In genomic region chr18:37253424-37254255, GRCh38 we compare ENCODE assay signal across 9 cellular contexts.
A peak's percentile ranks its signal among the peaks of the same experiment; 100 is the strongest.
DNase-seq lines count a peak whose midpoint lies in the region; ATAC-seq and TF ChIP-seq lines count a peak whose summit lies in the region.
"Had no signal": no experiment of that assay in that cellular context is flagged by ENCODE, and none has a peak within 500 bp of the region (broad histone marks: within the 10 kb centered on the region; RNA-seq: fewer than 3 reads in every experiment).

No MANE protein-coding gene starts in this region.

- ATAC-seq in Panc1, result peak; percentile 78

- no peak overlapping the region; a peak in 2 of 4 replicates for H3K4me3 ChIP-seq in Panc1 (ENCODE audit: low read depth in 2 of 2, low read length in 2 of 2)
- H3K4me3 ChIP-seq in iPS-11a (ENCODE audit: low read depth, low read length), result peak overlapping the region; percentile 60
- peak overlapping the region; percentile 51 to 54 for H3K4me3 ChIP-seq in testis

- H3K36me3 ChIP-seq in Panc1 (ENCODE audit: control insufficient read depth, insufficient read depth, low read length) (no peaks in the 10 kb centered on the region), testis (ENCODE audit: low read depth, missing control alignments) (no peaks in the 10 kb centered on the region)

- H3K4me1 ChIP-seq in Panc1 (ENCODE audit: control insufficient read depth, insufficient read depth, low read length) (no peaks in the 10 kb centered on the region), testis (no peaks in the 10 kb centered on the region)

- CTCF ChIA-PET in Panc1 (lab: Charles Lee), result no interaction called here

- peak; percentile 79 for DNase-seq in DMS 273 (lab: John Stamatoyannopoulos, UW; ENCODE audit: unreplicated experiment)
- DNase-seq in DMS 273 treated with DMSO at 0.1 percent for 48 hours (lab: John Stamatoyannopoulos, UW), result no peak
- no peak for DNase-seq in Panc1 (ENCODE audit: low read depth, low spot score)
- DNase-seq in testis, result peak; percentile 59
- no peak for DNase-seq in ureter (ENCODE audit: low spot score)
- DNase-seq in NCI-H2107 treated with DMSO at 0.1 percent for 48 hours (lab: John Stamatoyannopoulos, UW; ENCODE audit: unreplicated experiment), result no peak
- DNase-seq in NCI-H524 (lab: John Stamatoyannopoulos, UW), result no peak

- TF ChIP-seq CTCF in Panc1 (IDR thresholded peaks at IDR 0.05), result no peak
- no peak for TF ChIP-seq CTCF in testis (IDR thresholded peaks at IDR 0.05)

- in situ Hi-C loops in Panc1 (cut with HindIII; ENCODE audit: low pct_unique_long_range_greater_than_20kb, low sequenced_read_pairs), result no loop called here

- intact Hi-C loops in Panc1 (cut with micrococcal nuclease; ENCODE audit: unreplicated experiment) (no loop called here), testis (cut with DNase I; ENCODE audit: low total_unique reads) (no loop called here)

- TF ChIP-seq POLR2A in testis (IDR thresholded peaks at IDR 0.05), result no peak

- H3K27ac ChIP-seq in Panc1 (ENCODE audit: low read length), result no peak overlapping the region
- no peak overlapping the region for H3K27ac ChIP-seq in testis
- H3K27ac ChIP-seq: 22Rv1 had no signal

- WGBS in testis, 2 donors, result 17% methylated on average over 18 of the region's 86 CpGs; no CpG with 5 or more reads in 1 of the 2 donors

- no peaks in the 10 kb centered on the region for H3K9me3 ChIP-seq in Panc1 (ENCODE audit: control insufficient read depth, insufficient read depth, low read depth, low read length)
- no peaks in the 10 kb centered on the region for H3K9me3 ChIP-seq in testis

- H3K27me3 ChIP-seq in Panc1 (ENCODE audit: control insufficient read depth, insufficient read depth, low read length) (no peaks in the 10 kb centered on the region), testis (no peaks in the 10 kb centered on the region)

- POLR2A ChIA-PET in Panc1 (lab: Charles Lee), result no interaction called here

- no TSS peak for BruUV-seq in Panc1 (replicated peaks; lab: Mats Ljungman, UMichigan)

Comparison
In these comparisons a context has a peak if more than half of its experiments do, and no peak if none do; other contexts are left out.
1. DNase-seq: peak in DMS 273 (single experiment) and testis (single experiment); none in DMS 273 treated with DMSO at 0.1 percent for 48 hours (single experiment), Panc1 (single experiment), ureter (single experiment), NCI-H2107 treated with DMSO at 0.1 percent for 48 hours (single experiment) and NCI-H524 (0 of 2).
2. H3K4me3 ChIP-seq: peak in iPS-11a (single experiment) and testis (2 of 2); none in Panc1 (0 of 2).